In the genomic region with DNA sequence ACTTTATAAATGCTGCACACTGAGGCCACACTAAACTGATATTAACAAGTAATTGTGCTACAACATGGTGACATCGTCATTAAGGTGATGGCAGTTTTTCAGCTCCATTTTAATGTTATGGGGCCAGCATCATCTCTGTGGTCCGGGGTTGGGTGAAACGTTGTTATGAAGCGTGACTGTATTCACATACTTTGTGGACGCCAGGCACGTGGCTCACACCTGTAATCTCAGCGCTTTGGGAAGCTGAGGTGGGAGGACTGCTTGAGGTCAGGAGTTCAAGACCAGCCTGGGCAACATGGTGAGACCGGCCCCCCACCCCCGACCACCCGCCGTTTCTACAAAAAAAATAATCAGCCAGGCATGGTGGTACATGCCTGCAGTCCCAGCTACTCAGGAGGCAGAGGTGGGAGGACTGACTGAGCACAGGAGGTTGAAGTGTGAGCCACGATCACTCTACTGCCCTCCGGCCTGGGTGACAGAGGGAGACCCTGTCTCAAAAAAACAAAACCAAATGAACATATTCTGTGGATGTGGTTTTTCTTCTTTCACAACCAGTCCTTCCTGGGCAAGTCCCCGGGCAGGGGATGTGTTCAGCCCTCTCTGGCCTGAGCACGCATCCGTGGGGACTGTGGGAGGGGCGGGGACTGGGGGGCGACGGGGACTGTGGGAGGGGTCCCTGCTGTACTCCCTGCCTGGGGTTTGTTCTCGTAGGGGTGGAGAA, we compare ENCODE assay signal across 13 cellular contexts. TPM values are rescaled to one million over a fixed set of nuclear protein-coding genes. Genes with fewer than 3 reads are reported as not detected.
DNase-seq lines count a peak whose midpoint lies in the region; ATAC-seq and TF ChIP-seq lines count a peak whose summit lies in the region.
"Had no signal": no experiment of that assay in that cellular context is flagged by ENCODE, and none has a peak within 500 bp of the region (broad histone marks: within the 10 kb centered on the region; RNA-seq: fewer than 3 reads in every experiment).

No MANE protein-coding gene starts in this region.

- peak overlapping the region; percentile 85 for H3K27ac Mint-ChIP-seq in CD4-positive, alpha-beta T cell
- H3K27ac Mint-ChIP-seq in activated CD8-positive, alpha-beta T cell treated with anti-CD3 and anti-CD28 coated beads, Interleukin-2, amount 10 ng/mL, durations not matched to agents 7 days and 5 days = peak overlapping the region; percentile 87
- peak overlapping the region in 1 of 9 donors; percentile 57 for H3K27ac Mint-ChIP-seq in naive thymus-derived CD4-positive, alpha-beta T cell
- no peak overlapping the region for H3K27ac Mint-ChIP-seq in HFFc6

- no peaks in the 10 kb centered on the region for H3K27me3 Mint-ChIP-seq in CD4-positive, alpha-beta T cell
- H3K27me3 Mint-ChIP-seq in activated CD8-positive, alpha-beta T cell treated with anti-CD3 and anti-CD28 coated beads, Interleukin-2, amount 10 ng/mL, durations not matched to agents 7 days and 5 days (ENCODE audit: low read depth) = no peaks in the 10 kb centered on the region
- H3K27me3 Mint-ChIP-seq in naive thymus-derived CD4-positive, alpha-beta T cell = no peaks in the 10 kb centered on the region
- peaks cover 3% of the 10 kb centered on the region for H3K27me3 Mint-ChIP-seq in HFFc6 (ENCODE audit: insufficient read depth)

- no peak overlapping the region for H3K4me3 ChIP-seq in naive thymus-derived CD4-positive, alpha-beta T cell (ENCODE audit: low read length)
- H3K4me3 ChIP-seq: esophagus muscularis mucosa, uterus had no signal

- no peaks in the 10 kb centered on the region for H3K27me3 ChIP-seq in CD4-positive, alpha-beta T cell (ENCODE audit: control insufficient read depth, insufficient read depth, low read length)
- no peaks in the 10 kb centered on the region for H3K27me3 ChIP-seq in naive thymus-derived CD4-positive, alpha-beta T cell (ENCODE audit: control insufficient read depth in 2 of 2, insufficient read depth in 2 of 2, low read length in 2 of 2)
- H3K27me3 ChIP-seq: esophagus muscularis mucosa, uterus had no signal

- peak; percentile 26 for ATAC-seq in CD4-positive, alpha-beta T cell (ENCODE audit: poor library complexity)
- no peak for ATAC-seq in activated CD8-positive, alpha-beta T cell treated with anti-CD3 and anti-CD28 coated beads, Interleukin-2, amount 10 ng/mL, durations not matched to agents 7 days and 5 days
- peak; percentile 55 for ATAC-seq in naive thymus-derived CD4-positive, alpha-beta T cell

- intact Hi-C loops in CD4-positive, alpha-beta T cell (cut with DNase I, micrococcal nuclease) = no loop called here
- intact Hi-C loops in naive thymus-derived CD4-positive, alpha-beta T cell (cut with micrococcal nuclease) = no loop called here
- intact Hi-C loops in posterior vena cava (cut with DNase I) = no loop called here

- H3K4me3 Mint-ChIP-seq in CD4-positive, alpha-beta T cell = peak overlapping the region; percentile 7
- peak overlapping the region; percentile 15 for H3K4me3 Mint-ChIP-seq in activated CD8-positive, alpha-beta T cell treated with anti-CD3 and anti-CD28 coated beads, Interleukin-2, amount 10 ng/mL, durations not matched to agents 7 days and 5 days
- peak overlapping the region in 1 of 10 donors; percentile 17 for H3K4me3 Mint-ChIP-seq in naive thymus-derived CD4-positive, alpha-beta T cell
- no peak overlapping the region for H3K4me3 Mint-ChIP-seq in HFFc6

- H3K4me1 Mint-ChIP-seq in CD4-positive, alpha-beta T cell (ENCODE audit: low read depth) = peaks cover 13% of the 10 kb centered on the region
- H3K4me1 Mint-ChIP-seq in activated CD8-positive, alpha-beta T cell treated with anti-CD3 and anti-CD28 coated beads, Interleukin-2, amount 10 ng/mL, durations not matched to agents 7 days and 5 days (ENCODE audit: low read depth) = peaks cover 25% of the 10 kb centered on the region
- H3K4me1 Mint-ChIP-seq in naive thymus-derived CD4-positive, alpha-beta T cell = peaks cover 0 to 15% (median 6%) of the 10 kb centered on the region in 7 donors
- H3K4me1 Mint-ChIP-seq in HFFc6 (ENCODE audit: low read depth) = no peaks in the 10 kb centered on the region

- peak overlapping the region; percentile 21 for H3K27ac ChIP-seq in CD4-positive, alpha-beta T cell (ENCODE audit: low read depth, low read length)
- H3K27ac ChIP-seq in naive thymus-derived CD4-positive, alpha-beta T cell (ENCODE audit: low read depth, low read length) = no peak overlapping the region
- H3K27ac ChIP-seq: esophagus muscularis mucosa, uterus had no signal

- H3K36me3 ChIP-seq in naive thymus-derived CD4-positive, alpha-beta T cell (ENCODE audit: control insufficient read depth in 2 of 3, insufficient read depth in 3 of 3, low read length in 3 of 3) = peaks cover 0 to 13% (median 5%) of the 10 kb centered on the region in 3 experiments
- H3K36me3 ChIP-seq: uterus had no signal

- DNase-seq in NK-92 treated with Interleukin-12 subunit alpha and Interleukin-12 subunit beta, amount 100 ng/mL, for 24 hours (lab: John Stamatoyannopoulos, UW) = peak; percentile 65
- no peak for DNase-seq in NK-92 (lab: John Stamatoyannopoulos, UW; ENCODE audit: unreplicated experiment)
- DNase-seq in CD4-positive, alpha-beta T cell = no peak
- no peak for DNase-seq in activated CD8-positive, alpha-beta T cell treated with anti-CD3 and anti-CD28 coated beads, Interleukin-2, amount 10 ng/mL, durations not matched to agents 7 days and 5 days
- DNase-seq in naive thymus-derived CD4-positive, alpha-beta T cell = peak in 1 of 9 donors; percentile 1
- DNase-seq in HFFc6 = no peak
- no peak for DNase-seq in stimulated activated naive CD4-positive, alpha-beta T cell (lab: John Stamatoyannopoulos, UW)
- DNase-seq in posterior vena cava (ENCODE audit: low spot score) = no peak
- DNase-seq: amniotic stem cell, kidney glomerular epithelial cell, MM.1S, uterus had no signal

- POLR2A ChIA-PET in CD4-positive, alpha-beta T cell (lab: Charles Lee) = interaction anchor here (1.1 to 1.4 kb wide), 2 partner anchors 23 to 96 kb away, joined by 3 to 5 read pairs; no protein-coding TSS in a partner anchor
- POLR2A ChIA-PET in activated CD8-positive, alpha-beta T cell treated with anti-CD3 and anti-CD28 coated beads, Interleukin-2, amount 10 ng/mL, durations not matched to agents 7 days and 5 days (lab: Charles Lee) = interaction anchor here (0.9 to 1.0 kb wide), 4 partner anchors 13 to 103 kb away, joined by 3 to 4 read pairs (median 4); no protein-coding TSS in a partner anchor
- POLR2A ChIA-PET in naive thymus-derived CD4-positive, alpha-beta T cell (lab: Charles Lee) = interaction anchor here (0.5 kb wide), 1 partner anchor 76 kb away, joined by 6 read pairs; no protein-coding TSS in a partner anchor

- CTCF ChIA-PET in CD4-positive, alpha-beta T cell (lab: Charles Lee) = interaction anchor here (1.6 to 2.3 kb wide), 3 partner anchors 25 to 62 kb away, joined by 6 to 7 read pairs (median 6); a partner anchor contains a TSS
- CTCF ChIA-PET in activated CD8-positive, alpha-beta T cell treated with anti-CD3 and anti-CD28 coated beads, Interleukin-2, amount 10 ng/mL, durations not matched to agents 7 days and 5 days (lab: Charles Lee) = interaction anchor here (1.1 to 1.6 kb wide), 3 partner anchors 25 to 41 kb away, joined by 3 to 4 read pairs (median 4); no protein-coding TSS in a partner anchor
- CTCF ChIA-PET in naive thymus-derived CD4-positive, alpha-beta T cell (lab: Charles Lee) = no interaction called here

- peaks cover 3% of the 10 kb centered on the region for H3K9me3 Mint-ChIP-seq in CD4-positive, alpha-beta T cell
- no peaks in the 10 kb centered on the region for H3K9me3 Mint-ChIP-seq in activated CD8-positive, alpha-beta T cell treated with anti-CD3 and anti-CD28 coated beads, Interleukin-2, amount 10 ng/mL, durations not matched to agents 7 days and 5 days (ENCODE audit: insufficient read depth)
- peaks cover 0 to 12% (median 4%) of the 10 kb centered on the region in 11 donors for H3K9me3 Mint-ChIP-seq in naive thymus-derived CD4-positive, alpha-beta T cell
- peaks cover 9% of the 10 kb centered on the region for H3K9me3 Mint-ChIP-seq in HFFc6

- no peak for TF ChIP-seq CTCF in CD4-positive, alpha-beta T cell (IDR thresholded peaks at IDR 0.05)
- TF ChIP-seq CTCF in HFFc6 (IDR thresholded peaks at IDR 0.05) = no peak

- no peaks in the 10 kb centered on the region for H3K9me3 ChIP-seq in CD4-positive, alpha-beta T cell (ENCODE audit: control insufficient read depth, low read length)
- peaks cover 0 to 5% (median 0%) of the 10 kb centered on the region in 3 experiments for H3K9me3 ChIP-seq in naive thymus-derived CD4-positive, alpha-beta T cell (ENCODE audit: control insufficient read depth in 2 of 3, low read length in 3 of 3)
- H3K9me3 ChIP-seq: esophagus muscularis mucosa, uterus had no signal

- peaks cover 0 to 29% of the 10 kb centered on the region in 2 donors for H3K4me1 ChIP-seq in naive thymus-derived CD4-positive, alpha-beta T cell (ENCODE audit: control insufficient read depth in 2 of 2, insufficient read depth in 2 of 2, low read length in 2 of 2)
- H3K4me1 ChIP-seq: esophagus muscularis mucosa, uterus had no signal

- H3K36me3 Mint-ChIP-seq in CD4-positive, alpha-beta T cell (ENCODE audit: low read depth) = peaks cover 27% of the 10 kb centered on the region
- H3K36me3 Mint-ChIP-seq in activated CD8-positive, alpha-beta T cell treated with anti-CD3 and anti-CD28 coated beads, Interleukin-2, amount 10 ng/mL, durations not matched to agents 7 days and 5 days (ENCODE audit: low read depth) = peaks cover 19% of the 10 kb centered on the region
- H3K36me3 Mint-ChIP-seq in naive thymus-derived CD4-positive, alpha-beta T cell = peaks cover 0 to 21% (median 19%) of the 10 kb centered on the region in 5 donors
- peaks cover 15% of the 10 kb centered on the region for H3K36me3 Mint-ChIP-seq in HFFc6 (ENCODE audit: low read depth)

RNA-seq across cellular contexts. Expression of a gene that starts 12.9 kb away (rescaled TPM):
- 1 to 10 TPM; 1.5 to 1.9 TPM for total RNA-seq in CD4-positive, alpha-beta T cell
- total RNA-seq in activated CD8-positive, alpha-beta T cell treated with anti-CD3 and anti-CD28 coated beads, Interleukin-2, amount 10 ng/mL, durations not matched to agents 7 days and 5 days = under 1 TPM; 0.34 TPM
- under 1 TPM in 3 of 5 experiments, not detected in 2; 0.17 to 0.93 (median 0.37) TPM for total RNA-seq in naive thymus-derived CD4-positive, alpha-beta T cell
- polyA plus RNA-seq in naive thymus-derived CD4-positive, alpha-beta T cell = not detected
- total RNA-seq in HFFc6 (2021; fragmentation: NEBNext Ultra II Directional; extraction: Animal tissue kit (Norgen Biotek cat#: 25700)) = under 1 TPM in 4 of 6 experiments, not detected in 2; 0.17 to 0.26 (median 0.23) TPM
- total RNA-seq in posterior vena cava = not detected

RNA-seq across cellular contexts. Expression of a gene that starts 29.3 kb away (rescaled TPM):
- 10 to 100 TPM; 27.6 to 30.6 TPM for total RNA-seq in CD4-positive, alpha-beta T cell
- 10 to 100 TPM; 26.3 to 28.0 TPM for total RNA-seq in activated CD8-positive, alpha-beta T cell treated with anti-CD3 and anti-CD28 coated beads, Interleukin-2, amount 10 ng/mL, durations not matched to agents 7 days and 5 days
- total RNA-seq in naive thymus-derived CD4-positive, alpha-beta T cell = 10 to 100 TPM; 32.5 to 49.8 (median 41.1) TPM
- 1 to 10 TPM; 3.5 to 5.3 TPM for polyA plus RNA-seq in naive thymus-derived CD4-positive, alpha-beta T cell
- total RNA-seq in HFFc6 (2021; fragmentation: NEBNext Ultra II Directional; extraction: Animal tissue kit (Norgen Biotek cat#: 25700)) = 10 to 100 TPM; 14.0 to 21.6 (median 16.4) TPM
- 10 to 100 TPM; 12.4 to 18.8 TPM for total RNA-seq in posterior vena cava

RNA-seq across cellular contexts. Expression of a gene that starts 45.3 kb away (rescaled TPM):
- total RNA-seq in CD4-positive, alpha-beta T cell = 1 to 10 TPM; 4.3 to 6.8 TPM
- under 1 TPM; 0.31 to 0.45 TPM for total RNA-seq in activated CD8-positive, alpha-beta T cell treated with anti-CD3 and anti-CD28 coated beads, Interleukin-2, amount 10 ng/mL, durations not matched to agents 7 days and 5 days
- 10 to 100 TPM in 1 of 5 experiments, 1 to 10 TPM in 2, not detected in 2; 1.1 to 13.9 (median 1.2) TPM for total RNA-seq in naive thymus-derived CD4-positive, alpha-beta T cell
- not detected for polyA plus RNA-seq in naive thymus-derived CD4-positive, alpha-beta T cell
- under 1 TPM in 1 of 6 experiments, not detected in 5; 0.08 TPM for total RNA-seq in HFFc6 (2021; fragmentation: NEBNext Ultra II Directional; extraction: Animal tissue kit (Norgen Biotek cat#: 25700))
- under 1 TPM in 1 of 2 donors, not detected in 1; 0.38 TPM for total RNA-seq in posterior vena cava
